ENCODE assay signal across 1 cellular context in genomic region chr11:113555071-113555739, GRCh38.
TF ChIP-seq lines count a peak whose summit lies in the region.

No MANE protein-coding gene starts in this region.

TF ChIP-seq in K562, 482 proteins besides CTCF, POLR2A, EP300 and RAD21 (continued from another document and continues in another):
- no peak for TF ChIP-seq CUX1 (CRISPR knock-in tag; IDR thresholded peaks at IDR 0.05)
- TF ChIP-seq HINFP (tag; conservative IDR thresholded peaks at IDR 0.05; ENCODE audit: low read depth) = no peak
- TF ChIP-seq ZNF143 (CRISPR knock-in tag; IDR thresholded peaks at IDR 0.05) = no peak
- TF ChIP-seq KLF1 (tag; IDR thresholded peaks at IDR 0.05) = no peak
- no peak for TF ChIP-seq CHD7 (IDR thresholded peaks at IDR 0.05; ENCODE audit: low read depth, low read length)
- TF ChIP-seq TAL1 (IDR thresholded peaks at IDR 0.05) = peak; percentile 58; the same call in 1 of the 2 replicates
- no peak for TF ChIP-seq ARID4B (CRISPR knock-in tag; IDR thresholded peaks at IDR 0.05)
- TF ChIP-seq CTCFL (IDR thresholded peaks at IDR 0.05; ENCODE audit: borderline replicate concordance, insufficient read depth, low read depth, low read length, poor library complexity, severe bottlenecking) = no peak
- 0 out of 2 replicates have a peak, but pooled peaks have one; percentile 20 for TF ChIP-seq LCOR (CRISPR knock-in tag; IDR thresholded peaks at IDR 0.05)
- TF ChIP-seq SPI1 (IDR thresholded peaks at IDR 0.05; ENCODE audit: borderline replicate concordance, low read depth, low read length) = no peak
- no peak for TF ChIP-seq KLF13 (tag; IDR thresholded peaks at IDR 0.05; ENCODE audit: borderline replicate concordance, low read depth)
- no peak for TF ChIP-seq ZNF184 (CRISPR knock-in tag; IDR thresholded peaks at IDR 0.05)
- TF ChIP-seq, protein P1, sequence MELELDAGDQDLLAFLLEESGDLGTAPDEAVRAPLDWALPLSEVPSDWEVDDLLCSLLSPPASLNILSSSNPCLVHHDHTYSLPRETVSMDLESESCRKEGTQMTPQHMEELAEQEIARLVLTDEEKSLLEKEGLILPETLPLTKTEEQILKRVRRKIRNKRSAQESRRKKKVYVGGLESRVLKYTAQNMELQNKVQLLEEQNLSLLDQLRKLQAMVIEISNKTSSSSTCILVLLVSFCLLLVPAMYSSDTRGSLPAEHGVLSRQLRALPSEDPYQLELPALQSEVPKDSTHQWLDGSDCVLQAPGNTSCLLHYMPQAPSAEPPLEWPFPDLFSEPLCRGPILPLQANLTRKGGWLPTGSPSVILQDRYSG (tag; conservative IDR thresholded peaks at IDR 0.05; ENCODE audit: low read depth) = no peak
- TF ChIP-seq MCM5 (IDR thresholded peaks at IDR 0.05; ENCODE audit: low read depth) = no peak
- peak; percentile 77 for TF ChIP-seq ARID1B (IDR thresholded peaks at IDR 0.05)
- peak; percentile 85 for TF ChIP-seq CBFA2T3 (IDR thresholded peaks at IDR 0.05)
- no peak for TF ChIP-seq SRSF1 (IDR thresholded peaks at IDR 0.05; ENCODE audit: low read depth, low read length)
- no peak for TF ChIP-seq U2AF2 (optimal IDR thresholded peaks at IDR 0.05; ENCODE audit: low read depth, low read length)
- no peak for TF ChIP-seq ZBTB1 (CRISPR knock-in tag; IDR thresholded peaks at IDR 0.05; ENCODE audit: borderline replicate concordance, low read depth)
- no peak for TF ChIP-seq BMI1 (IDR thresholded peaks at IDR 0.05; ENCODE audit: low read length)
- no peak for TF ChIP-seq ZNF586 (CRISPR knock-in tag; conservative IDR thresholded peaks at IDR 0.05)
- no peak for TF ChIP-seq GTF2E2 (tag; IDR thresholded peaks at IDR 0.05)
- no peak for TF ChIP-seq HNRNPH1 (optimal IDR thresholded peaks at IDR 0.05; ENCODE audit: low read depth, low read length)
- no peak for TF ChIP-seq ZNF696 (CRISPR knock-in tag; conservative IDR thresholded peaks at IDR 0.05)
